Comparison of ENCODE assay signal across 19 cellular contexts in the genomic region with DNA sequence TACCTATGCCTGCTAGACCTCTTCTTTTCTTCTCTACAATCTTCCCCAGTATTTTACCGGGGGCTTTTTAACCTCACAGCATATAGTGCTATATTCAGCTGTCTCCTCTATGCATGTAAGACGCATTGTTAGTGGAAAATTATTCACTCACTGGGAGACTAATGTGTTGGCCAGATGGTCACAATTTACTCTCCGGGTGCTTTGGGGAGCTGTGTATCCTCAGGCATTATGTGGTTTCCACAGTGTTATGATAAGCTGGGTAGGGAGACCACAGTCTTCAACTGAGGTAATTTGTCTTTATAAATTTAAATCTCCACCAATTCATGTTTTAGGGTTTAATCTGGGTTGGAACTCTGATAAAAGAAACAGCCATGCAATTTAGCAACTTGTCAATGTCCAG.
DNase-seq lines count a peak whose midpoint lies in the region; ATAC-seq lines count a peak whose summit lies in the region.
"Had no signal": no experiment of that assay in that cellular context is flagged by ENCODE, and none has a peak within 500 bp of the region (broad histone marks: within the 10 kb centered on the region; RNA-seq: fewer than 3 reads in every experiment).

No MANE protein-coding gene starts in this region.

- no peak overlapping the region for H3K4me3 Mint-ChIP-seq in natural killer cell treated with Interleukin-12 subunit alpha and Interleukin-12 subunit beta and Interleukin-15 and Interleukin-18, amount 100 ng/mL, for 72 hours
- no peak overlapping the region for H3K4me3 Mint-ChIP-seq in stimulated activated memory B cell treated with anti-CD40 and anti-IgM and Interleukin-4, amounts not matched to agents 10 μg/mL and 1 μg/mL and 100 μg/mL, for 72 hours
- H3K4me3 Mint-ChIP-seq: activated naive CD4-positive, alpha-beta T cell treated with anti-CD3 and anti-CD28 coated beads, Interleukin-2, amount 10 ng/mL, durations not matched to agents 7 days and 5 days; CD4-positive, alpha-beta T cell; IgD-negative memory B cell had no signal

- no peak overlapping the region for H2AFZ ChIP-seq in Karpas-422 (ENCODE audit: low read length)

- H3K27ac ChIP-seq in SJCRH30 (no peak overlapping the region), Karpas-422 (ENCODE audit: low read length) (no peak overlapping the region)
- H3K27ac ChIP-seq: esophagus muscularis mucosa, ovary, skin epidermis, tibial artery had no signal

- no peak overlapping the region for H3K9ac ChIP-seq in Karpas-422 (ENCODE audit: low read length)

- H3K36me3 Mint-ChIP-seq in natural killer cell treated with Interleukin-12 subunit alpha and Interleukin-12 subunit beta and Interleukin-15 and Interleukin-18, amount 100 ng/mL, for 72 hours: no peaks in the 10 kb centered on the region
- no peaks in the 10 kb centered on the region for H3K36me3 Mint-ChIP-seq in stimulated activated memory B cell treated with anti-CD40 and anti-IgM and Interleukin-4, amounts not matched to agents 10 μg/mL and 1 μg/mL and 100 μg/mL, for 72 hours
- H3K36me3 Mint-ChIP-seq: activated naive CD4-positive, alpha-beta T cell treated with anti-CD3 and anti-CD28 coated beads, Interleukin-2, amount 10 ng/mL, durations not matched to agents 7 days and 5 days; IgD-negative memory B cell had no signal

- peak; percentile 27 for DNase-seq in A172 (ENCODE audit: low spot score)
- DNase-seq in M059J (ENCODE audit: low read depth): peak; percentile 96
- DNase-seq in SJCRH30: peak; percentile 49 to 82
- peak; percentile 6 for DNase-seq in fibroblast of the conjunctiva (ENCODE audit: low read depth)
- no peak for DNase-seq in Karpas-422
- no peak for DNase-seq in natural killer cell treated with Interleukin-12 subunit alpha and Interleukin-12 subunit beta and Interleukin-15 and Interleukin-18, amount 100 ng/mL, for 72 hours (ENCODE audit: low spot score)
- DNase-seq in HT-29 (ENCODE audit: low spot score): no peak
- DNase-seq: 8988T; activated CD4-positive, alpha-beta T cell treated with anti-CD3 and anti-CD28 coated beads for 48 hours; activated naive CD4-positive, alpha-beta T cell treated with anti-CD3 and anti-CD28 coated beads, Interleukin-2, amount 10 ng/mL, durations not matched to agents 7 days and 5 days; CD4-positive, alpha-beta T cell; DMS79; left colon; ovary; tibial artery had no signal

- no peaks in the 10 kb centered on the region for H4K20me1 ChIP-seq in Karpas-422 (ENCODE audit: insufficient read depth, low read depth, low read length)

- H3K9me3 ChIP-seq in SJCRH30 (replicated peaks) (no peaks in the 10 kb centered on the region), Karpas-422 (ENCODE audit: low read length) (no peaks in the 10 kb centered on the region)
- H3K9me3 ChIP-seq: esophagus muscularis mucosa, ovary, tibial artery had no signal

- H3K4me2 ChIP-seq in Karpas-422 (ENCODE audit: low read depth, low read length, poor library complexity, severe bottlenecking): no peak overlapping the region

- H3K79me2 ChIP-seq in Karpas-422 (ENCODE audit: low read length): no peaks in the 10 kb centered on the region

- no peak for ATAC-seq in natural killer cell treated with Interleukin-12 subunit alpha and Interleukin-12 subunit beta and Interleukin-15 and Interleukin-18, amount 100 ng/mL, for 72 hours
- ATAC-seq in stimulated activated memory B cell treated with anti-CD40 and anti-IgM and Interleukin-4, amounts not matched to agents 10 μg/mL and 1 μg/mL and 100 μg/mL, for 72 hours: no peak
- ATAC-seq: left colon had no signal

- H3K27me3 Mint-ChIP-seq in natural killer cell treated with Interleukin-12 subunit alpha and Interleukin-12 subunit beta and Interleukin-15 and Interleukin-18, amount 100 ng/mL, for 72 hours: no peaks in the 10 kb centered on the region
- H3K27me3 Mint-ChIP-seq in stimulated activated memory B cell treated with anti-CD40 and anti-IgM and Interleukin-4, amounts not matched to agents 10 μg/mL and 1 μg/mL and 100 μg/mL, for 72 hours: no peaks in the 10 kb centered on the region
- H3K27me3 Mint-ChIP-seq: activated naive CD4-positive, alpha-beta T cell treated with anti-CD3 and anti-CD28 coated beads, Interleukin-2, amount 10 ng/mL, durations not matched to agents 7 days and 5 days; CD4-positive, alpha-beta T cell; IgD-negative memory B cell had no signal

- peaks cover 14% of the 10 kb centered on the region for H3K4me1 ChIP-seq in SJCRH30
- peaks cover 15% of the 10 kb centered on the region for H3K4me1 ChIP-seq in Karpas-422 (ENCODE audit: low read length)
- H3K4me1 ChIP-seq: esophagus muscularis mucosa, tibial artery had no signal

- H3K27me3 ChIP-seq in SJCRH30 (no peaks in the 10 kb centered on the region), Karpas-422 (ENCODE audit: low read length) (no peaks in the 10 kb centered on the region)
- H3K27me3 ChIP-seq: esophagus muscularis mucosa, ovary, tibial artery had no signal

- no peaks in the 10 kb centered on the region for H3K4me1 Mint-ChIP-seq in natural killer cell treated with Interleukin-12 subunit alpha and Interleukin-12 subunit beta and Interleukin-15 and Interleukin-18, amount 100 ng/mL, for 72 hours (ENCODE audit: low read depth in 2 of 2)
- H3K4me1 Mint-ChIP-seq in stimulated activated memory B cell treated with anti-CD40 and anti-IgM and Interleukin-4, amounts not matched to agents 10 μg/mL and 1 μg/mL and 100 μg/mL, for 72 hours: no peaks in the 10 kb centered on the region
- H3K4me1 Mint-ChIP-seq: activated naive CD4-positive, alpha-beta T cell treated with anti-CD3 and anti-CD28 coated beads, Interleukin-2, amount 10 ng/mL, durations not matched to agents 7 days and 5 days; IgD-negative memory B cell had no signal

- no peaks in the 10 kb centered on the region for H3K36me3 ChIP-seq in SJCRH30
- no peaks in the 10 kb centered on the region; the same call in 1 of the 2 replicates for H3K36me3 ChIP-seq in Karpas-422 (ENCODE audit: insufficient read depth, low read length)
- H3K36me3 ChIP-seq: esophagus muscularis mucosa, ovary, tibial artery had no signal

- peaks cover 5% of the 10 kb centered on the region for H3K9me3 Mint-ChIP-seq in natural killer cell treated with Interleukin-12 subunit alpha and Interleukin-12 subunit beta and Interleukin-15 and Interleukin-18, amount 100 ng/mL, for 72 hours
- no peaks in the 10 kb centered on the region for H3K9me3 Mint-ChIP-seq in stimulated activated memory B cell treated with anti-CD40 and anti-IgM and Interleukin-4, amounts not matched to agents 10 μg/mL and 1 μg/mL and 100 μg/mL, for 72 hours
- H3K9me3 Mint-ChIP-seq: CD4-positive, alpha-beta T cell had no signal

- H3K4me3 ChIP-seq in SJCRH30 (no peak overlapping the region), Karpas-422 (ENCODE audit: low read length) (no peak overlapping the region)
- H3K4me3 ChIP-seq: esophagus muscularis mucosa, ovary, skin epidermis, tibial artery had no signal

- no peak overlapping the region for H3K27ac Mint-ChIP-seq in natural killer cell treated with Interleukin-12 subunit alpha and Interleukin-12 subunit beta and Interleukin-15 and Interleukin-18, amount 100 ng/mL, for 72 hours
- H3K27ac Mint-ChIP-seq in stimulated activated memory B cell treated with anti-CD40 and anti-IgM and Interleukin-4, amounts not matched to agents 10 μg/mL and 1 μg/mL and 100 μg/mL, for 72 hours: no peak overlapping the region
- H3K27ac Mint-ChIP-seq: activated naive CD4-positive, alpha-beta T cell treated with anti-CD3 and anti-CD28 coated beads, Interleukin-2, amount 10 ng/mL, durations not matched to agents 7 days and 5 days; CD4-positive, alpha-beta T cell; IgD-negative memory B cell had no signal

- H3K9me2 ChIP-seq in Karpas-422 (replicated peaks; ENCODE audit: insufficient read depth, low read length): no peaks in the 10 kb centered on the region

Comparison
In these comparisons a context has a peak if more than half of its experiments do, and no peak if none do; other contexts are left out.
1. DNase-seq: peak in A172 (single experiment), M059J (single experiment), SJCRH30 (2 of 2) and fibroblast of the conjunctiva (single experiment); none in Karpas-422 (single experiment), natural killer cell treated with Interleukin-12 subunit alpha and Interleukin-12 subunit beta and Interleukin-15 and Interleukin-18, amount 100 ng/mL, for 72 hours (single experiment) and HT-29 (single experiment).